11 cellular contexts compared by ENCODE assay signal in genomic region chr1:151905070-151905442, GRCh38. TPM values are rescaled to one million over a fixed set of nuclear protein-coding genes. Genes with fewer than 3 reads are reported as not detected.
A peak's percentile ranks its signal among the peaks of the same experiment; 100 is the strongest.
DNase-seq lines count a peak whose midpoint lies in the region; ATAC-seq, FAIRE-seq and TF ChIP-seq lines count a peak whose summit lies in the region.
"Had no signal": no experiment of that assay in that cellular context is flagged by ENCODE, and none has a peak within 500 bp of the region (broad histone marks: within the 10 kb centered on the region; RNA-seq: fewer than 3 reads in every experiment).

No MANE protein-coding gene starts in this region.

- TF ChIP-seq CTCF in left ventricle myocardium inferior (IDR thresholded peaks at IDR 0.05; ENCODE audit: borderline replicate concordance) (no peak), nephron (IDR thresholded peaks at IDR 0.05; ENCODE audit: unreplicated experiment in 3 of 3) (no peak), type B pancreatic cell (conservative IDR thresholded peaks at IDR 0.05) (no peak), D721Med (IDR thresholded peaks at IDR 0.05; ENCODE audit: insufficient read depth, missing control alignments) (no peak)

- peaks cover 32% of the 10 kb centered on the region for H3K9me3 ChIP-seq in left ventricle myocardium inferior (replicated peaks)

- ATAC-seq in left ventricle myocardium superior = no peak
- ATAC-seq in HG02840 (IDR thresholded peaks at IDR 0.05; ENCODE audit: low FRiP score, unreplicated experiment) = no peak

- peaks cover 39% of the 10 kb centered on the region for H3K4me1 ChIP-seq in left ventricle myocardium inferior

- in situ Hi-C loops in ACHN (cut with HindIII; ENCODE audit: low pct_ligation_motif_present, low pct_unique_long_range_greater_than_20kb, low sequenced_read_pairs) = loop anchor here (25.0 kb wide), 1 partner anchor 107 kb away; no protein-coding TSS in a partner anchor

- no peak overlapping the region for H3K27ac ChIP-seq in left ventricle myocardium inferior (replicated peaks)

- peaks cover 72% of the 10 kb centered on the region for H3K36me3 Mint-ChIP-seq in nephron (ENCODE audit: low read depth)
- peaks cover 42% of the 10 kb centered on the region for H3K36me3 Mint-ChIP-seq in type B pancreatic cell

- no peak overlapping the region for H3K4me3 Mint-ChIP-seq in nephron
- H3K4me3 Mint-ChIP-seq in type B pancreatic cell = no peak overlapping the region

- no peaks in the 10 kb centered on the region for H3K27me3 Mint-ChIP-seq in nephron (ENCODE audit: low read depth)
- H3K27me3 Mint-ChIP-seq in type B pancreatic cell = no peaks in the 10 kb centered on the region

- peaks cover 24% of the 10 kb centered on the region for H3K4me1 Mint-ChIP-seq in nephron
- peaks cover 14% of the 10 kb centered on the region for H3K4me1 Mint-ChIP-seq in type B pancreatic cell (ENCODE audit: unreplicated experiment)

- peaks cover 44% of the 10 kb centered on the region for H3K9me3 Mint-ChIP-seq in nephron
- peaks cover 17% of the 10 kb centered on the region for H3K9me3 Mint-ChIP-seq in type B pancreatic cell

- DNase-seq in left ventricle myocardium superior (peak; percentile 27), left ventricle myocardium inferior (no peak), type B pancreatic cell (ENCODE audit: extremely low spot score, unreplicated experiment) (no peak), ACHN (no peak), D721Med (ENCODE audit: insufficient read length, low spot score) (no peak)
- DNase-seq in activated naive CD4-positive, alpha-beta T cell treated with anti-CD3 and anti-CD28 coated beads, Interleukin-2, amount 50 U/mL, for 16 hours = peak; percentile 58
- DNase-seq: MV-4-11 had no signal

- peaks cover 15% of the 10 kb centered on the region for H3K36me3 ChIP-seq in left ventricle myocardium inferior

- FAIRE-seq in D721Med (lab: Jason Lieb, UNC) = no peak
- FAIRE-seq: GM18507 had no signal

- intact Hi-C loops in left ventricle myocardium superior (cut with micrococcal nuclease) (no loop called here), left ventricle myocardium inferior (cut with micrococcal nuclease) (no loop called here)

- H3K4me3 ChIP-seq in left ventricle myocardium inferior = no peak overlapping the region
- H3K4me3 ChIP-seq: skin epidermis had no signal

- H3K27me3 ChIP-seq in left ventricle myocardium inferior (ENCODE audit: low read depth) = no peaks in the 10 kb centered on the region

- H3K27ac Mint-ChIP-seq in nephron (peak overlapping the region; percentile 70 to 77 (median 75)), type B pancreatic cell (peak overlapping the region; percentile 24)

RNA-seq across cellular contexts. Expression of gene THEM4, which starts 4.3 kb away (rescaled TPM):
- total RNA-seq in left ventricle myocardium superior = 16.6 TPM
- total RNA-seq in left ventricle myocardium inferior = 15.8 TPM
- total RNA-seq in type B pancreatic cell (ENCODE audit: low replicate concordance) = 4.7 and 15.6 TPM in 2 replicates

RNA-seq across cellular contexts. Expression of gene THEM5, which starts 51.5 kb away (rescaled TPM):
- not detected for total RNA-seq in left ventricle myocardium superior
- not detected for total RNA-seq in left ventricle myocardium inferior
- not detected in 2 replicates for total RNA-seq in type B pancreatic cell (ENCODE audit: low replicate concordance)

Comparison
In these comparisons a context has a peak if more than half of its experiments do, and no peak if none do; other contexts are left out.
1. DNase-seq: peak in left ventricle myocardium superior (single experiment) and activated naive CD4-positive, alpha-beta T cell treated with anti-CD3 and anti-CD28 coated beads, Interleukin-2, amount 50 U/mL, for 16 hours (single experiment); none in left ventricle myocardium inferior (single experiment), type B pancreatic cell (single experiment), ACHN (single experiment) and D721Med (single experiment).